In the genomic region with DNA sequence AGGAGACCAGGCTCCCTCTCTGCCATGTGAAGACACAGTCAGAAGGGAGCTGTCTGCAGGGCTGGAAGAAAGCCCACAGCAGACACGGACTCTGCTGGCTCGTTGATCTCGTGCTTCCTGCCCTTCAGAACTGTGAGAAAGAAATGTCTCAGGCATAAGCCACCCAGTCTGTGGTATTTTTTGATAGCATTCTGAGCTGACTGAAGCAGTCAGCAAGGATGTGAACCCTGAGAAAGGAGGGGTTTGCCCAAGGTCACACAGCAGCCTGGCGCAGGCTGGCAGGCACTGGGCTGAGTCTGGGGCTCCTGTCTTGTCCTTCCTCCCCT, we compare ENCODE assay signal across 16 cellular contexts.
A peak's percentile ranks its signal among the peaks of the same experiment; 100 is the strongest.
DNase-seq lines count a peak whose midpoint lies in the region; ATAC-seq and TF ChIP-seq lines count a peak whose summit lies in the region.
"Had no signal": no experiment of that assay in that cellular context is flagged by ENCODE, and none has a peak within 500 bp of the region (broad histone marks: within the 10 kb centered on the region; RNA-seq: fewer than 3 reads in every experiment).

No MANE protein-coding gene starts in this region.

- H3K4me2 ChIP-seq in DND-41 (ENCODE audit: insufficient read depth, low read length) (no peak overlapping the region), neural progenitor cell (no peak overlapping the region)
- H3K4me2 ChIP-seq: BLaER1 treated with 17β-estradiol and CSF1 and Interleukin-3, amounts not matched to agents 10 nM and 100 nM had no signal

- no peaks in the 10 kb centered on the region for H3K4me1 Mint-ChIP-seq in activated CD8-positive, alpha-beta memory T cell treated with anti-CD3 and anti-CD28 coated beads, Interleukin-2, amount 10 ng/mL, durations not matched to agents 7 days and 5 days
- H3K4me1 Mint-ChIP-seq in neural progenitor cell, result peaks cover 4% of the 10 kb centered on the region
- H3K4me1 Mint-ChIP-seq: CD4-positive, CD25-positive, alpha-beta regulatory T cell had no signal

- CTCF ChIA-PET in activated CD8-positive, alpha-beta memory T cell treated with anti-CD3 and anti-CD28 coated beads, Interleukin-2, amount 10 ng/mL, durations not matched to agents 7 days and 5 days (lab: Charles Lee), result no interaction called here

- H3K36me3 Mint-ChIP-seq in activated CD8-positive, alpha-beta memory T cell treated with anti-CD3 and anti-CD28 coated beads, Interleukin-2, amount 10 ng/mL, durations not matched to agents 7 days and 5 days, result no peaks in the 10 kb centered on the region
- no peaks in the 10 kb centered on the region for H3K36me3 Mint-ChIP-seq in neural progenitor cell
- H3K36me3 Mint-ChIP-seq: CD4-positive, CD25-positive, alpha-beta regulatory T cell had no signal

- H3K4me1 ChIP-seq in DND-41 (ENCODE audit: insufficient read depth, low read length) (peaks cover 34% of the 10 kb centered on the region), neural progenitor cell (no peaks in the 10 kb centered on the region)
- H3K4me1 ChIP-seq: BLaER1 treated with 17β-estradiol and CSF1 and Interleukin-3, amounts not matched to agents 10 nM and 100 nM had no signal

- H3F3A ChIP-seq in neural progenitor cell (ENCODE audit: low read depth), result no peaks in the 10 kb centered on the region

- no peak overlapping the region for H3K27ac Mint-ChIP-seq in activated CD8-positive, alpha-beta memory T cell treated with anti-CD3 and anti-CD28 coated beads, Interleukin-2, amount 10 ng/mL, durations not matched to agents 7 days and 5 days
- peak overlapping the region; percentile 43 for H3K27ac Mint-ChIP-seq in neural progenitor cell
- H3K27ac Mint-ChIP-seq: CD4-positive, CD25-positive, alpha-beta regulatory T cell had no signal

- intact Hi-C loops in dorsolateral prefrontal cortex (cut with DNase I), result no loop called here

- no peak for TF ChIP-seq CTCF in DND-41 (IDR thresholded peaks at IDR 0.05; ENCODE audit: borderline replicate concordance, extremely low read depth, low read length, poor library complexity, severe bottlenecking)
- TF ChIP-seq CTCF in neural progenitor cell (IDR thresholded peaks at IDR 0.05), result no peak
- no peak for TF ChIP-seq CTCF in dorsolateral prefrontal cortex (IDR thresholded peaks at IDR 0.05 in 54 of 56, conservative IDR thresholded peaks at IDR 0.05 in 2 of 56; ENCODE audit: low read depth in 1 of 56, partially characterized antibody in 56 of 56)

- H4K20me1 ChIP-seq in DND-41 (ENCODE audit: insufficient read depth, low read length), result no peaks in the 10 kb centered on the region
- no peaks in the 10 kb centered on the region for H4K20me1 ChIP-seq in neural progenitor cell (ENCODE audit: low read depth)

- no peaks in the 10 kb centered on the region for H3K79me2 ChIP-seq in DND-41 (ENCODE audit: insufficient read depth, low read length)
- no peaks in the 10 kb centered on the region for H3K79me2 ChIP-seq in neural progenitor cell (ENCODE audit: low read depth)

- H2AFZ ChIP-seq in DND-41 (ENCODE audit: low read depth, low read length) (no peak overlapping the region), neural progenitor cell (replicated peaks) (no peak overlapping the region)

- H3K4me3 Mint-ChIP-seq in activated CD8-positive, alpha-beta memory T cell treated with anti-CD3 and anti-CD28 coated beads, Interleukin-2, amount 10 ng/mL, durations not matched to agents 7 days and 5 days, result no peak overlapping the region
- no peak overlapping the region for H3K4me3 Mint-ChIP-seq in neural progenitor cell
- H3K4me3 Mint-ChIP-seq: CD4-positive, CD25-positive, alpha-beta regulatory T cell had no signal

- H3K9me3 ChIP-seq in DND-41 (ENCODE audit: insufficient read depth, low read length, severe bottlenecking), result peaks cover 7% of the 10 kb centered on the region
- no peaks in the 10 kb centered on the region for H3K9me3 ChIP-seq in neural progenitor cell (ENCODE audit: low read depth)
- H3K9me3 ChIP-seq: BLaER1 treated with 17β-estradiol and CSF1 and Interleukin-3, amounts not matched to agents 10 nM and 100 nM had no signal

- H3K9ac ChIP-seq in DND-41 (ENCODE audit: low read depth, low read length) (no peak overlapping the region), neural progenitor cell (no peak overlapping the region)
- H3K9ac ChIP-seq: BLaER1 treated with 17β-estradiol and CSF1 and Interleukin-3, amounts not matched to agents 10 nM and 100 nM had no signal

- no peaks in the 10 kb centered on the region for H3K36me3 ChIP-seq in DND-41 (ENCODE audit: insufficient read depth, low read length)
- H3K36me3 ChIP-seq in neural progenitor cell, result no peaks in the 10 kb centered on the region
- H3K36me3 ChIP-seq: BLaER1 treated with 17β-estradiol and CSF1 and Interleukin-3, amounts not matched to agents 10 nM and 100 nM had no signal

- H3K27ac ChIP-seq in DND-41 (ENCODE audit: low read length) (peak overlapping the region; percentile 61), neural progenitor cell (no peak overlapping the region), dorsolateral prefrontal cortex (no peak overlapping the region)
- H3K27ac ChIP-seq: BLaER1 treated with 17β-estradiol and CSF1 and Interleukin-3, amounts not matched to agents 10 nM and 100 nM had no signal

- no peaks in the 10 kb centered on the region for H3K9me3 Mint-ChIP-seq in activated CD8-positive, alpha-beta memory T cell treated with anti-CD3 and anti-CD28 coated beads, Interleukin-2, amount 10 ng/mL, durations not matched to agents 7 days and 5 days (ENCODE audit: low read depth)
- H3K9me3 Mint-ChIP-seq in neural progenitor cell, result peaks cover 2% of the 10 kb centered on the region

- H3K27me3 Mint-ChIP-seq in activated CD8-positive, alpha-beta memory T cell treated with anti-CD3 and anti-CD28 coated beads, Interleukin-2, amount 10 ng/mL, durations not matched to agents 7 days and 5 days, result peaks cover 3% of the 10 kb centered on the region
- peaks cover 7% of the 10 kb centered on the region for H3K27me3 Mint-ChIP-seq in neural progenitor cell (ENCODE audit: insufficient read depth, low read depth)

- peak; percentile 39 for ATAC-seq in DND-41 (ENCODE audit: insufficient read depth, low read depth)
- no peak for ATAC-seq in activated CD8-positive, alpha-beta memory T cell treated with anti-CD3 and anti-CD28 coated beads, Interleukin-2, amount 10 ng/mL, durations not matched to agents 7 days and 5 days
- ATAC-seq: HCT116 had no signal

- no peaks in the 10 kb centered on the region for H3K27me3 ChIP-seq in DND-41 (ENCODE audit: insufficient read depth, low read length, poor library complexity)
- H3K27me3 ChIP-seq in neural progenitor cell, result no peaks in the 10 kb centered on the region
- H3K27me3 ChIP-seq in dorsolateral prefrontal cortex, result peaks cover 0 to 22% (median 0%) of the 10 kb centered on the region in 45 donors
- H3K27me3 ChIP-seq: BLaER1 treated with 17β-estradiol and CSF1 and Interleukin-3, amounts not matched to agents 10 nM and 100 nM had no signal

- DNase-seq in DND-41, result no peak
- DNase-seq in activated CD8-positive, alpha-beta memory T cell treated with anti-CD3 and anti-CD28 coated beads, Interleukin-2, amount 10 ng/mL, durations not matched to agents 7 days and 5 days, result peak; percentile 1
- no peak for DNase-seq in neural progenitor cell (ENCODE audit: low spot score)
- peak; percentile 9 for DNase-seq in ureter (ENCODE audit: low spot score)
- no peak for DNase-seq in DMS 273 (lab: John Stamatoyannopoulos, UW; ENCODE audit: unreplicated experiment)
- DNase-seq in UCSD-AML1 (lab: John Stamatoyannopoulos, UW; ENCODE audit: unreplicated experiment), result no peak
- no peak for DNase-seq in dorsolateral prefrontal cortex
- DNase-seq: ACHN; CD4-positive, CD25-positive, alpha-beta regulatory T cell; DMS153; DMS79 treated with DMSO at 0.1 percent for 48 hours; GDM1; IMR-90; KG1 had no signal

- H3K4me3 ChIP-seq in DND-41 (ENCODE audit: low read depth in 1 of 2, low read length in 2 of 2), result no peak overlapping the region
- no peak overlapping the region for H3K4me3 ChIP-seq in neural progenitor cell
- H3K4me3 ChIP-seq in dorsolateral prefrontal cortex, result no peak overlapping the region
- H3K4me3 ChIP-seq: BLaER1 treated with 17β-estradiol and CSF1 and Interleukin-3, amounts not matched to agents 10 nM and 100 nM had no signal

Comparison
In these comparisons a context has a peak if more than half of its experiments do, and no peak if none do; other contexts are left out.
1. DNase-seq: peak in activated CD8-positive, alpha-beta memory T cell treated with anti-CD3 and anti-CD28 coated beads, Interleukin-2, amount 10 ng/mL, durations not matched to agents 7 days and 5 days (single experiment) and ureter (single experiment); none in DND-41 (single experiment), neural progenitor cell (single experiment), DMS 273 (single experiment), UCSD-AML1 (single experiment) and dorsolateral prefrontal cortex (0 of 10).